29 cellular contexts compared by ENCODE assay signal in genomic region chr7:39392151-39392550, GRCh38.
"Had no signal": no experiment of that assay in that cellular context is flagged by ENCODE, and none has a peak within 500 bp of the region (broad histone marks: within the 10 kb centered on the region; RNA-seq: fewer than 3 reads in every experiment).

No MANE protein-coding gene starts in this region.

- H3K36me3 ChIP-seq: ascending aorta, cardiac muscle cell, Peyer's patch, SJSA1 had no signal

- DNase-seq: activated CD4-positive, alpha-beta T cell treated with anti-CD3 and anti-CD28 coated beads, Interleukin-2, amount 10 ng/mL, durations not matched to agents 24 days and 14 days; activated CD4-positive, alpha-beta T cell treated with anti-CD3 and anti-CD28 coated beads, Interleukin-2, amount 50 U/mL, for 4 hours; activated CD8-positive, alpha-beta memory T cell treated with anti-CD3 and anti-CD28 coated beads, Interleukin-2, amount 50 U/mL, for 4 hours; activated effector memory CD4-positive, alpha-beta T cell treated with Interleukin-2 at 50 U/mL for 16 hours; activated naive CD4-positive, alpha-beta T cell treated with anti-CD3 and anti-CD28 coated beads, Interleukin-2, amount 50 U/mL, for 16 hours; activated naive CD8-positive, alpha-beta T cell treated with anti-CD3 and anti-CD28 coated beads for 36 hours; activated T-cell treated with anti-CD3 and anti-CD28 coated beads for 4 hours; activated T-cell treated with anti-CD3 and anti-CD28 coated beads, Interleukin-2, amount 50 U/mL, for 4 hours; amniotic stem cell; Karpas-422; NCI-H1105; NCI-H1417 treated with DMSO at 0.1 percent for 48 hours; NCI-H187 treated with DMSO at 0.1 percent for 48 hours; NCI-H2081 treated with DMSO at 0.1 percent for 48 hours; NCI-H226; NCI-H446 treated with DMSO at 0.1 percent for 48 hours; NCI-H524 treated with DMSO at 0.1 percent for 48 hours; PC-3; Peyer's patch; RPMI8226; SHP77 treated with DMSO at 0.1 percent for 48 hours; SK-N-SH had no signal

- H3K27ac ChIP-seq: ascending aorta, cardiac muscle cell, Peyer's patch, SJSA1 had no signal

- H3K4me3 Mint-ChIP-seq: activated CD4-positive, alpha-beta T cell treated with anti-CD3 and anti-CD28 coated beads, Interleukin-2, amount 10 ng/mL, durations not matched to agents 24 days and 14 days; activated naive CD8-positive, alpha-beta T cell treated with anti-CD3 and anti-CD28 coated beads for 36 hours; activated T-cell treated with anti-CD3 and anti-CD28 coated beads, Interleukin-2, amount 50 U/mL, for 4 hours; activated T-helper 1 cell treated with anti-CD3 and anti-CD28 coated beads, Interleukin-12 subunit alpha, Interleukin-12 subunit beta, Interleukin-2, Interleukin-4 antibody, amounts not matched to agents 30 ng/mL and 10 ng/mL and 1 ng/mL, durations not matched to agents 14 hours and 24 hours and 36 hours; central memory CD8-positive, alpha-beta T cell; T-helper 1 cell treated with Interleukin-12 subunit alpha and Interleukin-12 subunit beta and Interleukin-4 antibody, amounts not matched to agents 30 μg/mL and 1 μg/mL, for 36 hours; T-helper 2 cell treated with Interferon-gamma antibody and Interleukin-4, amounts not matched to agents 5 μg/mL and 100 μg/mL, for 36 hours had no signal

- H3K4me1 ChIP-seq: ascending aorta, Peyer's patch, SJSA1 had no signal

- H3K9ac ChIP-seq: SK-N-SH had no signal

- H3K4me3 ChIP-seq: ascending aorta, cardiac muscle cell, Peyer's patch, SJSA1 had no signal

- H3K9me3 ChIP-seq: ascending aorta, Peyer's patch, SJSA1, SK-N-SH had no signal

- H3K9me3 Mint-ChIP-seq: activated CD4-positive, alpha-beta T cell treated with anti-CD3 and anti-CD28 coated beads, Interleukin-2, amount 10 ng/mL, durations not matched to agents 24 days and 14 days; activated naive CD8-positive, alpha-beta T cell treated with anti-CD3 and anti-CD28 coated beads for 36 hours; activated T-cell treated with anti-CD3 and anti-CD28 coated beads, Interleukin-2, amount 50 U/mL, for 4 hours; activated T-helper 1 cell treated with anti-CD3 and anti-CD28 coated beads, Interleukin-12 subunit alpha, Interleukin-12 subunit beta, Interleukin-2, Interleukin-4 antibody, amounts not matched to agents 30 ng/mL and 10 ng/mL and 1 ng/mL, durations not matched to agents 14 hours and 24 hours and 36 hours; central memory CD8-positive, alpha-beta T cell; T-helper 1 cell treated with Interleukin-12 subunit alpha and Interleukin-12 subunit beta and Interleukin-4 antibody, amounts not matched to agents 30 μg/mL and 1 μg/mL, for 36 hours; T-helper 2 cell treated with Interferon-gamma antibody and Interleukin-4, amounts not matched to agents 5 μg/mL and 100 μg/mL, for 36 hours had no signal

- H3K4me2 ChIP-seq: SK-N-SH had no signal

- H3K36me3 Mint-ChIP-seq: activated naive CD8-positive, alpha-beta T cell treated with anti-CD3 and anti-CD28 coated beads for 36 hours had no signal

- H3K27me3 ChIP-seq: ascending aorta, cardiac muscle cell, Peyer's patch had no signal

- H3K27ac Mint-ChIP-seq: activated CD4-positive, alpha-beta T cell treated with anti-CD3 and anti-CD28 coated beads, Interleukin-2, amount 10 ng/mL, durations not matched to agents 24 days and 14 days; activated naive CD8-positive, alpha-beta T cell treated with anti-CD3 and anti-CD28 coated beads for 36 hours; activated T-helper 1 cell treated with anti-CD3 and anti-CD28 coated beads, Interleukin-12 subunit alpha, Interleukin-12 subunit beta, Interleukin-2, Interleukin-4 antibody, amounts not matched to agents 30 ng/mL and 10 ng/mL and 1 ng/mL, durations not matched to agents 14 hours and 24 hours and 36 hours; T-helper 1 cell treated with Interleukin-12 subunit alpha and Interleukin-12 subunit beta and Interleukin-4 antibody, amounts not matched to agents 30 μg/mL and 1 μg/mL, for 36 hours; T-helper 2 cell treated with Interferon-gamma antibody and Interleukin-4, amounts not matched to agents 5 μg/mL and 100 μg/mL, for 36 hours had no signal

- H3K4me1 Mint-ChIP-seq: activated CD4-positive, alpha-beta T cell treated with anti-CD3 and anti-CD28 coated beads, Interleukin-2, amount 10 ng/mL, durations not matched to agents 24 days and 14 days; activated naive CD8-positive, alpha-beta T cell treated with anti-CD3 and anti-CD28 coated beads for 36 hours; central memory CD8-positive, alpha-beta T cell had no signal
